In genomic region chr12:115990241-115990640, GRCh38 we compare ENCODE assay signal across 26 cellular contexts.
"Had no signal": no experiment of that assay in that cellular context is flagged by ENCODE, and none has a peak within 500 bp of the region (broad histone marks: within the 10 kb centered on the region; RNA-seq: fewer than 3 reads in every experiment).

No MANE protein-coding gene starts in this region.

- H3K36me3 ChIP-seq: neural progenitor cell, uterus had no signal

- FAIRE-seq: kidney had no signal

- DNase-seq: cortex of kidney; foreskin keratinocyte; heart left ventricle; kidney; left cardiac atrium; left lung; mesendoderm; midbrain; naive thymus-derived CD4-positive, alpha-beta T cell; right cardiac atrium; sigmoid colon; spleen; stimulated activated CD4-positive, alpha-beta T cell treated with anti-CD3 and anti-CD28 coated beads, Interleukin-15, amount 100 ng/mL, for 24 hours; stimulated activated CD4-positive, alpha-beta T cell treated with anti-CD3 and anti-CD28 coated beads, Interleukin-2, amount 100 ng/mL, for 48 hours; stimulated activated naive CD4-positive, alpha-beta T cell; stimulated activated naive CD8-positive, alpha-beta T cell treated with anti-CD3 and anti-CD28 coated beads, Interleukin-15, amount 100 ng/mL, for 72 hours; transverse colon; upper lobe of right lung; uterus had no signal

- H3K4me3 ChIP-seq: gastroesophageal sphincter, heart left ventricle, hepatocyte, left lung, neural progenitor cell, prostate gland, sigmoid colon, spleen, suprapubic skin, transverse colon, upper lobe of right lung, uterus had no signal

- H3K4me1 ChIP-seq: foreskin keratinocyte, prostate gland, uterus had no signal

- ATAC-seq: esophagus mucosa; foreskin keratinocyte; gastroesophageal sphincter; heart left ventricle; left cardiac atrium; left lung; naive thymus-derived CD4-positive, alpha-beta T cell; right cardiac atrium; stimulated activated naive CD8-positive, alpha-beta T cell treated with anti-CD3 and anti-CD28 coated beads, Interleukin-15, amount 100 ng/mL, for 72 hours; upper lobe of right lung had no signal

- H3K27me3 Mint-ChIP-seq: naive thymus-derived CD4-positive, alpha-beta T cell; stimulated activated naive CD8-positive, alpha-beta T cell treated with anti-CD3 and anti-CD28 coated beads, Interleukin-15, amount 100 ng/mL, for 72 hours had no signal

- H3K9me3 ChIP-seq: gastroesophageal sphincter, heart left ventricle, left lung, prostate gland, sigmoid colon, spleen, suprapubic skin, transverse colon, upper lobe of right lung, uterus had no signal

- H3K4me3 Mint-ChIP-seq: nephron; neural progenitor cell; stimulated activated naive CD8-positive, alpha-beta T cell treated with anti-CD3 and anti-CD28 coated beads, Interleukin-15, amount 100 ng/mL, for 72 hours had no signal

- H3K9me3 Mint-ChIP-seq: naive thymus-derived CD4-positive, alpha-beta T cell; nephron; neural progenitor cell; stimulated activated naive CD8-positive, alpha-beta T cell treated with anti-CD3 and anti-CD28 coated beads, Interleukin-15, amount 100 ng/mL, for 72 hours had no signal

- H3K27me3 ChIP-seq: foreskin keratinocyte, gastroesophageal sphincter, heart left ventricle, hepatocyte, left lung, neural progenitor cell, sigmoid colon, spleen, suprapubic skin, transverse colon, upper lobe of right lung, uterus had no signal

- H3K27ac Mint-ChIP-seq: nephron, neural progenitor cell had no signal

- H3K27ac ChIP-seq: foreskin keratinocyte, gastroesophageal sphincter, heart left ventricle, hepatocyte, left lung, neural progenitor cell, prostate gland, sigmoid colon, spleen, suprapubic skin, transverse colon, upper lobe of right lung, uterus had no signal
